10 cellular contexts compared by ENCODE assay signal in genomic region chr14:23723911-23724310, GRCh38.
"Had no signal": no experiment of that assay in that cellular context is flagged by ENCODE, and none has a peak within 500 bp of the region (broad histone marks: within the 10 kb centered on the region; RNA-seq: fewer than 3 reads in every experiment).

No MANE protein-coding gene starts in this region.

- H3K9me3 Mint-ChIP-seq: HFFc6 had no signal

- FAIRE-seq: HepG2, K562 had no signal

- H3K9me3 ChIP-seq: HAP-1 had no signal

- ATAC-seq: HCT116, HepG2, K562 had no signal

- H2AFZ ChIP-seq: GM23248 had no signal

- DNase-seq: GM23248, GOT3, H7, HFFc6, IMR-90 had no signal

- H3K27ac ChIP-seq: GM23248, HL-60 had no signal

- H3K4me3 Mint-ChIP-seq: HFFc6 had no signal

- H3K36me3 ChIP-seq: HAP-1 had no signal

- H3K27ac Mint-ChIP-seq: HFFc6 had no signal

- H3K9ac ChIP-seq: GM23248 had no signal

- H3K4me3 ChIP-seq: GM23248, HAP-1, K562 had no signal

- H3K4me1 ChIP-seq: HAP-1 had no signal
